Comparison of ENCODE assay signal across 8 cellular contexts in genomic region chr14:22887990-22888378, GRCh38. TPM values are rescaled to one million over a fixed set of nuclear protein-coding genes. Genes with fewer than 3 reads are reported as not detected.
DNase-seq lines count a peak whose midpoint lies in the region; ATAC-seq, FAIRE-seq and TF ChIP-seq lines count a peak whose summit lies in the region.

No MANE protein-coding gene starts in this region.

- H3K27me3 ChIP-seq in HepG2 (ENCODE audit: control insufficient read depth in 1 of 2, insufficient read depth in 2 of 2, low read length in 2 of 2): peaks cover 8 to 57% of the 10 kb centered on the region in 2 experiments; a peak in 4 of 5 replicates
- no peaks in the 10 kb centered on the region for H3K27me3 ChIP-seq in right lobe of liver
- no peaks in the 10 kb centered on the region for H3K27me3 ChIP-seq in stomach

- H2AFZ ChIP-seq in HepG2 (ENCODE audit: low read length): no peak overlapping the region

- H3K9me3 ChIP-seq in HepG2 (ENCODE audit: low read length) (no peaks in the 10 kb centered on the region), right lobe of liver (no peaks in the 10 kb centered on the region), kidney (ENCODE audit: control insufficient read depth in 1 of 2, low read length in 2 of 2) (no peaks in the 10 kb centered on the region), stomach (no peaks in the 10 kb centered on the region)

- FAIRE-seq in HepG2 (lab: Jason Lieb, UNC) (no peak), kidney (lab: Jason Lieb, UNC) (no peak)

- TF ChIP-seq POLR2A in HepG2 (IDR thresholded peaks at IDR 0.05; ENCODE audit: insufficient read depth in 1 of 2, low read depth in 2 of 2, low read length in 2 of 2) (no peak), right lobe of liver (IDR thresholded peaks at IDR 0.05) (no peak), stomach (IDR thresholded peaks at IDR 0.05) (no peak)

- WGBS in HepG2 (ENCODE audit: low lambda C conversion rate): 5% methylated on average over 5 of the region's 5 CpGs
- no CpG with 5 or more reads among the region's 5 CpGs for WGBS in right lobe of liver (ENCODE audit: insufficient coverage, low coverage, low lambda C conversion rate, missing lambda C conversion rate)
- WGBS in stomach, 5 donors: 45 to 62% (median 52%) methylated on average over 5 of the region's 5 CpGs

- POLR2A ChIA-PET in HepG2 (lab: Yijun Ruan, JAX): interaction anchor here (0.8 to 2.2 kb wide), 5 partner anchors 12 to 122 kb away, joined by 3 to 11 read pairs (median 6); partner anchors contain the start of genes LRP10, OXA1L and PRMT5

- TF ChIP-seq CTCF in HepG2 (CRISPR knock-in tag; IDR thresholded peaks at IDR 0.05): no peak
- no peak for TF ChIP-seq CTCF in right lobe of liver (IDR thresholded peaks at IDR 0.05)
- no peak for TF ChIP-seq CTCF in kidney (IDR thresholded peaks at IDR 0.05; ENCODE audit: borderline replicate concordance, extremely low read depth, insufficient read depth)
- TF ChIP-seq CTCF in stomach (IDR thresholded peaks at IDR 0.05): no peak

- ATAC-seq in HepG2 (peak; percentile 2), right lobe of liver (no peak), HG03432 (IDR thresholded peaks at IDR 0.05; ENCODE audit: unreplicated experiment) (peak; percentile 50), HG02973 (IDR thresholded peaks at IDR 0.05; ENCODE audit: unreplicated experiment) (no peak)

- H4K20me1 ChIP-seq in HepG2 (ENCODE audit: insufficient read depth, low read length): no peaks in the 10 kb centered on the region

- H3K9ac ChIP-seq in HepG2 (ENCODE audit: insufficient read depth, low read depth, low read length): no peak overlapping the region
- H3K9ac ChIP-seq in kidney (ENCODE audit: low read length in 2 of 2): peak overlapping the region in 1 of 2 donors; percentile 54

- TF ChIP-seq RAD21 in HepG2 (CRISPR knock-in tag; IDR thresholded peaks at IDR 0.05): no peak

- intact Hi-C loops in HepG2 (cut with micrococcal nuclease; ENCODE audit: unreplicated experiment): no loop called here
- intact Hi-C loops in right lobe of liver (cut with DNase I): no loop called here
- intact Hi-C loops in kidney (cut with DNase I): no loop called here
- intact Hi-C loops in stomach (cut with DNase I; ENCODE audit: low total_unique reads): no loop called here

- H3K4me1 ChIP-seq in HepG2 (ENCODE audit: insufficient read depth, low read length) (peaks cover 15% of the 10 kb centered on the region), right lobe of liver (no peaks in the 10 kb centered on the region), kidney (ENCODE audit: control insufficient read depth in 1 of 2, insufficient read depth in 1 of 2, low read depth in 1 of 2, low read length in 2 of 2) (peaks cover 4 to 13% of the 10 kb centered on the region in 2 donors), stomach (peaks cover 16 to 40% (median 33%) of the 10 kb centered on the region in 4 donors)

- H3K36me3 ChIP-seq in HepG2 (replicated peaks in 1 of 2; ENCODE audit: control insufficient read depth in 1 of 2, insufficient read depth in 2 of 2, low read length in 2 of 2): no peaks in the 10 kb centered on the region
- no peaks in the 10 kb centered on the region for H3K36me3 ChIP-seq in right lobe of liver
- H3K36me3 ChIP-seq in kidney (ENCODE audit: control insufficient read depth in 1 of 2, insufficient read depth in 2 of 2, low read length in 2 of 2): no peaks in the 10 kb centered on the region
- H3K36me3 ChIP-seq in stomach: no peaks in the 10 kb centered on the region

- CTCF ChIA-PET in HepG2 (lab: Yijun Ruan, JAX; ENCODE audit: low intra/inter-chr PET ratio, low total read pairs): no interaction called here

- H3K27ac ChIP-seq in HepG2 (ENCODE audit: extremely low read length, insufficient read depth, low read length): no peak overlapping the region
- H3K27ac ChIP-seq in right lobe of liver: no peak overlapping the region
- H3K27ac ChIP-seq in kidney (ENCODE audit: low read depth in 2 of 2, low read length in 2 of 2): peak overlapping the region in 1 of 2 donors; percentile 30
- H3K27ac ChIP-seq in stomach: peak overlapping the region; percentile 83 to 95 (median 86)

- in situ Hi-C loops in HepG2 (cut with HindIII; ENCODE audit: extremely low pct_ligation_motif_present, low pct_unique_long_range_greater_than_20kb): no loop called here

- H3K4me3 ChIP-seq in HepG2 (replicated peaks in 1 of 3; ENCODE audit: insufficient read depth in 1 of 3, low read depth in 2 of 3, low read length in 3 of 3) (no peak overlapping the region), right lobe of liver (no peak overlapping the region), kidney (ENCODE audit: low read length in 2 of 2) (peak overlapping the region; percentile 65 to 91), stomach (peak overlapping the region; percentile 48 to 62 (median 58))

- no TSS peak for BruUV-seq in HepG2 (replicated peaks; lab: Mats Ljungman, UMichigan)

- H3K79me2 ChIP-seq in HepG2 (ENCODE audit: insufficient read depth, low read length): no peaks in the 10 kb centered on the region

- no peak overlapping the region for H3K4me2 ChIP-seq in HepG2 (ENCODE audit: low read depth, low read length)

- DNase-seq in HepG2 (ENCODE audit: low spot score): no peak
- DNase-seq in right lobe of liver: no peak
- DNase-seq in activated T-cell treated with anti-CD3 and anti-CD28 coated beads for 24 hours (ENCODE audit: low read depth): peak; percentile 35
- no peak for DNase-seq in kidney
- DNase-seq in stomach: no peak
- DNase-seq in middle frontal gyrus (ENCODE audit: extremely low spot score, low spot score): no peak

- no peak for TF ChIP-seq EP300 in HepG2 (IDR thresholded peaks at IDR 0.05; ENCODE audit: low read depth in 2 of 2, low read length in 2 of 2)
- no peak for TF ChIP-seq EP300 in HepG2 (CRISPR knock-in tag; IDR thresholded peaks at IDR 0.05; ENCODE audit: borderline replicate concordance)
- no peak for TF ChIP-seq EP300 in stomach (IDR thresholded peaks at IDR 0.05)

RNA-seq across cellular contexts. Expression of gene REM2, which starts 5.0 kb away (rescaled TPM):
- total RNA-seq in HepG2 (2016; rRNA removed; fragmentation: Illumina TruSeq; extraction: Trizol) (not detected in 2 replicates), right lobe of liver (under 1 TPM in 2 of 6 experiments, not detected in 4; 0.10 to 0.12 TPM), kidney (0.63 TPM), stomach (1 to 10 TPM in 1 of 5 donors, under 1 TPM in 2, not detected in 2; 0.45 to 1.1 (median 0.87) TPM)
- total RNA-seq in HepG2 (2016; cell fraction: cytosol; rRNA removed; fragmentation: Illumina TruSeq; extraction: Trizol; ENCODE audit: low read depth): not detected in 2 replicates
- not detected in 2 replicates for total RNA-seq in HepG2 (2016; cell fraction: insoluble cytoplasmic fraction; rRNA removed; fragmentation: Illumina TruSeq; extraction: Trizol)
- total RNA-seq in HepG2 (2016; cell fraction: membrane; rRNA removed; fragmentation: Illumina TruSeq; extraction: Trizol): not detected in 2 replicates
- total RNA-seq in HepG2 (2016; cell fraction: nucleus; rRNA removed; fragmentation: Illumina TruSeq; extraction: Trizol): not detected in 2 replicates
- polyA plus RNA-seq in HepG2 (2011; rRNA removed) (0.20 and 0.31 TPM in 2 replicates), kidney (ENCODE audit: insufficient read depth, low read depth, low replicate concordance) (0.77 TPM), stomach (1 to 10 TPM in 1 of 3 donors, under 1 TPM in 1, not detected in 1; 0.12 to 1.2 TPM)
- 0.04 and 0.05 TPM in 2 replicates for polyA plus RNA-seq in HepG2 (2011; cell fraction: cytosol; rRNA removed)
- 1.1 and 1.9 TPM in 2 replicates for polyA plus RNA-seq in HepG2 (2011; cell fraction: nucleus; rRNA removed)
- 0.21 and 0.67 TPM in 2 replicates for polyA plus RNA-seq in HepG2 (2012)
- polyA plus RNA-seq in HepG2 (2016; cell fraction: cytosol; fragmentation: Illumina TruSeq; extraction: Trizol; ENCODE audit: low read depth): not detected in 2 replicates
- not detected in 2 replicates for polyA plus RNA-seq in HepG2 (2016; cell fraction: insoluble cytoplasmic fraction; fragmentation: Illumina TruSeq; extraction: Trizol; ENCODE audit: low read depth)
- polyA plus RNA-seq in HepG2 (2016; cell fraction: membrane; fragmentation: Illumina TruSeq; extraction: Trizol; ENCODE audit: low read depth): not detected in 2 replicates
- not detected in 2 replicates for polyA plus RNA-seq in HepG2 (2016; cell fraction: nucleus; fragmentation: Illumina TruSeq; extraction: Trizol; ENCODE audit: insufficient read depth, low read depth)
- polyA minus RNA-seq in HepG2 (2011; rRNA and poly(A)+ RNA removed; ENCODE audit: low replicate concordance): 0.26 and 0.30 TPM in 2 replicates
- polyA minus RNA-seq in HepG2 (2011; cell fraction: cytosol; rRNA and poly(A)+ RNA removed): not detected in 2 replicates
- polyA minus RNA-seq in HepG2 (2011; cell fraction: nucleus; rRNA and poly(A)+ RNA removed): 0.25 and 0.90 TPM in 2 replicates

RNA-seq across cellular contexts. Expression of gene LRP10, which starts 16.4 kb away (rescaled TPM):
- total RNA-seq in HepG2 (2016; rRNA removed; fragmentation: Illumina TruSeq; extraction: Trizol) (8.6 and 16.9 TPM in 2 replicates), right lobe of liver (10 to 100 TPM; 31.0 to 54.5 (median 44.6) TPM), kidney (207 TPM), stomach (100 to 1,000 TPM in 3 of 5 donors, 10 to 100 TPM in 2; 37.1 to 277 (median 112) TPM)
- total RNA-seq in HepG2 (2016; cell fraction: cytosol; rRNA removed; fragmentation: Illumina TruSeq; extraction: Trizol; ENCODE audit: low read depth): 4.6 and 5.4 TPM in 2 replicates
- total RNA-seq in HepG2 (2016; cell fraction: insoluble cytoplasmic fraction; rRNA removed; fragmentation: Illumina TruSeq; extraction: Trizol): 8.2 and 17.2 TPM in 2 replicates
- 13.8 and 15.6 TPM in 2 replicates for total RNA-seq in HepG2 (2016; cell fraction: membrane; rRNA removed; fragmentation: Illumina TruSeq; extraction: Trizol)
- total RNA-seq in HepG2 (2016; cell fraction: nucleus; rRNA removed; fragmentation: Illumina TruSeq; extraction: Trizol): 15.9 and 21.6 TPM in 2 replicates
- polyA plus RNA-seq in HepG2 (2011; rRNA removed) (45.2 and 80.6 TPM in 2 replicates), kidney (ENCODE audit: insufficient read depth, low read depth, low replicate concordance) (74.7 TPM), stomach (10 to 100 TPM; 25.1 to 47.3 (median 26.9) TPM)
- polyA plus RNA-seq in HepG2 (2011; cell fraction: cytosol; rRNA removed): 49.4 and 54.8 TPM in 2 replicates
- 70.7 and 85.9 TPM in 2 replicates for polyA plus RNA-seq in HepG2 (2011; cell fraction: nucleus; rRNA removed)
- polyA plus RNA-seq in HepG2 (2012): 45.8 and 84.6 TPM in 2 replicates
- polyA plus RNA-seq in HepG2 (2016; cell fraction: cytosol; fragmentation: Illumina TruSeq; extraction: Trizol; ENCODE audit: low read depth): 6.5 and 7.4 TPM in 2 replicates
- polyA plus RNA-seq in HepG2 (2016; cell fraction: insoluble cytoplasmic fraction; fragmentation: Illumina TruSeq; extraction: Trizol; ENCODE audit: low read depth): 8.2 and 10.9 TPM in 2 replicates
- polyA plus RNA-seq in HepG2 (2016; cell fraction: membrane; fragmentation: Illumina TruSeq; extraction: Trizol; ENCODE audit: low read depth): 11.6 and 13.0 TPM in 2 replicates
- polyA plus RNA-seq in HepG2 (2016; cell fraction: nucleus; fragmentation: Illumina TruSeq; extraction: Trizol; ENCODE audit: insufficient read depth, low read depth): 22.9 and 23.5 TPM in 2 replicates
- 73.0 and 241 TPM in 2 replicates for polyA minus RNA-seq in HepG2 (2011; rRNA and poly(A)+ RNA removed; ENCODE audit: low replicate concordance)
- polyA minus RNA-seq in HepG2 (2011; cell fraction: cytosol; rRNA and poly(A)+ RNA removed): 55.0 and 77.3 TPM in 2 replicates
- 23.4 and 37.7 TPM in 2 replicates for polyA minus RNA-seq in HepG2 (2011; cell fraction: nucleus; rRNA and poly(A)+ RNA removed)

RNA-seq across cellular contexts. Expression of gene RBM23, which starts 31.0 kb away (rescaled TPM):
- 0.52 and 1.5 TPM in 2 replicates for total RNA-seq in HepG2 (2016; rRNA removed; fragmentation: Illumina TruSeq; extraction: Trizol)
- 1.3 and 3.6 TPM in 2 replicates for total RNA-seq in HepG2 (2016; cell fraction: cytosol; rRNA removed; fragmentation: Illumina TruSeq; extraction: Trizol; ENCODE audit: low read depth)
- total RNA-seq in HepG2 (2016; cell fraction: insoluble cytoplasmic fraction; rRNA removed; fragmentation: Illumina TruSeq; extraction: Trizol): 0.61 and 1.6 TPM in 2 replicates
- 0.71 and 0.76 TPM in 2 replicates for total RNA-seq in HepG2 (2016; cell fraction: membrane; rRNA removed; fragmentation: Illumina TruSeq; extraction: Trizol)
- 1.2 and 2.0 TPM in 2 replicates for total RNA-seq in HepG2 (2016; cell fraction: nucleus; rRNA removed; fragmentation: Illumina TruSeq; extraction: Trizol)
- 2.1 and 2.9 TPM in 2 replicates for polyA plus RNA-seq in HepG2 (2011; rRNA removed)
- polyA plus RNA-seq in HepG2 (2011; cell fraction: cytosol; rRNA removed): 0.87 and 0.90 TPM in 2 replicates
- polyA plus RNA-seq in HepG2 (2011; cell fraction: nucleus; rRNA removed): 7.7 and 10.1 TPM in 2 replicates
- polyA plus RNA-seq in HepG2 (2012): 2.0 and 2.8 TPM in 2 replicates
- 0.17 and 0.28 TPM in 2 replicates for polyA plus RNA-seq in HepG2 (2016; cell fraction: cytosol; fragmentation: Illumina TruSeq; extraction: Trizol; ENCODE audit: low read depth)
- 0.76 and 1.0 TPM in 2 replicates for polyA plus RNA-seq in HepG2 (2016; cell fraction: insoluble cytoplasmic fraction; fragmentation: Illumina TruSeq; extraction: Trizol; ENCODE audit: low read depth)
- polyA plus RNA-seq in HepG2 (2016; cell fraction: membrane; fragmentation: Illumina TruSeq; extraction: Trizol; ENCODE audit: low read depth): 0.27 and 0.43 TPM in 2 replicates
- 3.6 and 4.3 TPM in 2 replicates for polyA plus RNA-seq in HepG2 (2016; cell fraction: nucleus; fragmentation: Illumina TruSeq; extraction: Trizol; ENCODE audit: insufficient read depth, low read depth)
- 5.4 and 70.7 TPM in 2 replicates for polyA minus RNA-seq in HepG2 (2011; rRNA and poly(A)+ RNA removed; ENCODE audit: low replicate concordance)
- polyA minus RNA-seq in HepG2 (2011; cell fraction: cytosol; rRNA and poly(A)+ RNA removed): 0.97 and 1.6 TPM in 2 replicates
- polyA minus RNA-seq in HepG2 (2011; cell fraction: nucleus; rRNA and poly(A)+ RNA removed): 14.7 and 14.8 TPM in 2 replicates
- 10 to 100 TPM; 22.2 to 38.0 (median 34.0) TPM for total RNA-seq in right lobe of liver
- 93.6 TPM for total RNA-seq in kidney
- 44.8 TPM for polyA plus RNA-seq in kidney (ENCODE audit: insufficient read depth, low read depth, low replicate concordance)
- 100 to 1,000 TPM in 2 of 5 donors, 10 to 100 TPM in 3; 12.1 to 126 (median 94.7) TPM for total RNA-seq in stomach
- 10 to 100 TPM; 23.5 to 59.1 (median 41.2) TPM for polyA plus RNA-seq in stomach

RNA-seq across cellular contexts. Expression of gene PRMT5, which starts 41.2 kb away (rescaled TPM):
- total RNA-seq in HepG2 (2016; rRNA removed; fragmentation: Illumina TruSeq; extraction: Trizol): 210 and 289 TPM in 2 replicates
- total RNA-seq in HepG2 (2016; cell fraction: cytosol; rRNA removed; fragmentation: Illumina TruSeq; extraction: Trizol; ENCODE audit: low read depth): 154 and 171 TPM in 2 replicates
- 224 and 314 TPM in 2 replicates for total RNA-seq in HepG2 (2016; cell fraction: insoluble cytoplasmic fraction; rRNA removed; fragmentation: Illumina TruSeq; extraction: Trizol)
- 131 and 139 TPM in 2 replicates for total RNA-seq in HepG2 (2016; cell fraction: membrane; rRNA removed; fragmentation: Illumina TruSeq; extraction: Trizol)
- 137 and 144 TPM in 2 replicates for total RNA-seq in HepG2 (2016; cell fraction: nucleus; rRNA removed; fragmentation: Illumina TruSeq; extraction: Trizol)
- 329 and 354 TPM in 2 replicates for polyA plus RNA-seq in HepG2 (2011; rRNA removed)
- polyA plus RNA-seq in HepG2 (2011; cell fraction: cytosol; rRNA removed): 348 and 362 TPM in 2 replicates
- polyA plus RNA-seq in HepG2 (2011; cell fraction: nucleus; rRNA removed): 327 and 362 TPM in 2 replicates
- 137 and 192 TPM in 2 replicates for polyA plus RNA-seq in HepG2 (2012)
- polyA plus RNA-seq in HepG2 (2016; cell fraction: cytosol; fragmentation: Illumina TruSeq; extraction: Trizol; ENCODE audit: low read depth): 39.5 and 40.9 TPM in 2 replicates
- 294 and 308 TPM in 2 replicates for polyA plus RNA-seq in HepG2 (2016; cell fraction: insoluble cytoplasmic fraction; fragmentation: Illumina TruSeq; extraction: Trizol; ENCODE audit: low read depth)
- 72.5 and 74.3 TPM in 2 replicates for polyA plus RNA-seq in HepG2 (2016; cell fraction: membrane; fragmentation: Illumina TruSeq; extraction: Trizol; ENCODE audit: low read depth)
- polyA plus RNA-seq in HepG2 (2016; cell fraction: nucleus; fragmentation: Illumina TruSeq; extraction: Trizol; ENCODE audit: insufficient read depth, low read depth): 212 and 229 TPM in 2 replicates
- 563 and 739 TPM in 2 replicates for polyA minus RNA-seq in HepG2 (2011; rRNA and poly(A)+ RNA removed; ENCODE audit: low replicate concordance)
- 136 and 191 TPM in 2 replicates for polyA minus RNA-seq in HepG2 (2011; cell fraction: cytosol; rRNA and poly(A)+ RNA removed)
- polyA minus RNA-seq in HepG2 (2011; cell fraction: nucleus; rRNA and poly(A)+ RNA removed): 169 and 174 TPM in 2 replicates
- total RNA-seq in right lobe of liver: 10 to 100 TPM; 22.5 to 32.1 (median 25.7) TPM
- total RNA-seq in kidney: 58.7 TPM
- 64.2 TPM for polyA plus RNA-seq in kidney (ENCODE audit: insufficient read depth, low read depth, low replicate concordance)
- 10 to 100 TPM; 20.9 to 48.8 (median 36.2) TPM for total RNA-seq in stomach
- polyA plus RNA-seq in stomach: 10 to 100 TPM; 32.1 to 39.6 (median 38.0) TPM

RNA-seq across cellular contexts. Expression of gene MMP14, which starts 51.6 kb away (rescaled TPM):
- total RNA-seq in HepG2 (2016; rRNA removed; fragmentation: Illumina TruSeq; extraction: Trizol): 1.6 and 5.2 TPM in 2 replicates
- total RNA-seq in HepG2 (2016; cell fraction: cytosol; rRNA removed; fragmentation: Illumina TruSeq; extraction: Trizol; ENCODE audit: low read depth): 0.20 and 0.44 TPM in 2 replicates
- total RNA-seq in HepG2 (2016; cell fraction: insoluble cytoplasmic fraction; rRNA removed; fragmentation: Illumina TruSeq; extraction: Trizol): 2.1 and 5.2 TPM in 2 replicates
- 0.71 and 0.79 TPM in 2 replicates for total RNA-seq in HepG2 (2016; cell fraction: membrane; rRNA removed; fragmentation: Illumina TruSeq; extraction: Trizol)
- 4.6 and 5.5 TPM in 2 replicates for total RNA-seq in HepG2 (2016; cell fraction: nucleus; rRNA removed; fragmentation: Illumina TruSeq; extraction: Trizol)
- 9.8 and 11.3 TPM in 2 replicates for polyA plus RNA-seq in HepG2 (2011; rRNA removed)
- polyA plus RNA-seq in HepG2 (2011; cell fraction: cytosol; rRNA removed): 5.8 and 6.5 TPM in 2 replicates
- polyA plus RNA-seq in HepG2 (2011; cell fraction: nucleus; rRNA removed): 25.6 and 29.7 TPM in 2 replicates
- 4.8 and 11.1 TPM in 2 replicates for polyA plus RNA-seq in HepG2 (2012)
- polyA plus RNA-seq in HepG2 (2016; cell fraction: cytosol; fragmentation: Illumina TruSeq; extraction: Trizol; ENCODE audit: low read depth): 0.14 and 0.26 TPM in 2 replicates
- 1.7 and 2.1 TPM in 2 replicates for polyA plus RNA-seq in HepG2 (2016; cell fraction: insoluble cytoplasmic fraction; fragmentation: Illumina TruSeq; extraction: Trizol; ENCODE audit: low read depth)
- polyA plus RNA-seq in HepG2 (2016; cell fraction: membrane; fragmentation: Illumina TruSeq; extraction: Trizol; ENCODE audit: low read depth): 0.27 and 0.44 TPM in 2 replicates
- 9.4 and 10.2 TPM in 2 replicates for polyA plus RNA-seq in HepG2 (2016; cell fraction: nucleus; fragmentation: Illumina TruSeq; extraction: Trizol; ENCODE audit: insufficient read depth, low read depth)
- 1.4 and 12.3 TPM in 2 replicates for polyA minus RNA-seq in HepG2 (2011; rRNA and poly(A)+ RNA removed; ENCODE audit: low replicate concordance)
- polyA minus RNA-seq in HepG2 (2011; cell fraction: cytosol; rRNA and poly(A)+ RNA removed): 2.5 and 3.8 TPM in 2 replicates
- 4.5 and 4.8 TPM in 2 replicates for polyA minus RNA-seq in HepG2 (2011; cell fraction: nucleus; rRNA and poly(A)+ RNA removed)
- 10 to 100 TPM in 4 of 6 experiments, 1 to 10 TPM in 2; 8.7 to 26.0 (median 12.8) TPM for total RNA-seq in right lobe of liver
- 108 TPM for total RNA-seq in kidney
- polyA plus RNA-seq in kidney (ENCODE audit: insufficient read depth, low read depth, low replicate concordance): 30.1 TPM
- 100 to 1,000 TPM in 1 of 5 donors, 10 to 100 TPM in 4; 20.5 to 104 (median 46.7) TPM for total RNA-seq in stomach
- polyA plus RNA-seq in stomach: 10 to 100 TPM; 14.7 to 59.1 (median 29.6) TPM

Comparison
In these comparisons a context has a peak if more than half of its experiments do, and no peak if none do; other contexts are left out.
1. ATAC-seq: peak in HepG2 (single experiment) and HG03432 (single experiment); none in right lobe of liver (0 of 4) and HG02973 (single experiment).
2. H3K27ac ChIP-seq: peak in stomach (5 of 5); none in HepG2 (single experiment) and right lobe of liver (0 of 3).
3. H3K4me3 ChIP-seq: peak in kidney (2 of 2) and stomach (4 of 4); none in HepG2 (0 of 3) and right lobe of liver (0 of 3).